Comparison of ENCODE assay signal across 8 cellular contexts in genomic region chr16:2428787-2429036, GRCh38. TPM values are rescaled to one million over a fixed set of nuclear protein-coding genes. Genes with fewer than 3 reads are reported as not detected.
DNase-seq lines count a peak whose midpoint lies in the region; ATAC-seq, FAIRE-seq and TF ChIP-seq lines count a peak whose summit lies in the region.

No MANE protein-coding gene starts in this region.

- DNase-seq in coronary artery (ENCODE audit: low spot score) (no peak), RCC 7860 (ENCODE audit: low spot score) (no peak), NCI-H69 (lab: John Stamatoyannopoulos, UW) (no peak), hepatic stellate cell (ENCODE audit: low spot score) (no peak), putamen (ENCODE audit: low spot score) (no peak)
- no peak for DNase-seq in naive thymus-derived CD4-positive, alpha-beta T cell

- peaks cover 13 to 49% (median 45%) of the 10 kb centered on the region in 10 experiments for H3K4me1 ChIP-seq in BLaER1 treated with 17β-estradiol and CSF1 and Interleukin-3, amounts not matched to agents 10 nM and 100 nM
- H3K4me1 ChIP-seq in HUES64 (ENCODE audit: insufficient read depth, low read length), result 0 out of 2 replicates have a peak, but pooled peaks cover 5% of the 10 kb centered on the region
- peaks cover 5 to 10% of the 10 kb centered on the region in 2 donors for H3K4me1 ChIP-seq in naive thymus-derived CD4-positive, alpha-beta T cell (ENCODE audit: control insufficient read depth in 2 of 2, insufficient read depth in 2 of 2, low read length in 2 of 2)

- H3K4me3 ChIP-seq in BLaER1 treated with 17β-estradiol and CSF1 and Interleukin-3, amounts not matched to agents 10 nM and 100 nM, result peak overlapping the region; percentile 77 to 96 (median 92)
- H3K4me3 ChIP-seq in HUES64 (ENCODE audit: low read length) (peak overlapping the region; percentile 77), coronary artery (peak overlapping the region; percentile 89)
- peak overlapping the region; percentile 83 for H3K4me3 ChIP-seq in naive thymus-derived CD4-positive, alpha-beta T cell (ENCODE audit: low read length)

- intact Hi-C loops in naive thymus-derived CD4-positive, alpha-beta T cell (cut with micrococcal nuclease), result loop anchor here (1.0 to 5.0 kb wide), 17 partner anchors 15 to 709 kb away; partner anchors contain the start of genes ABCA3 (in 2 of the 2), E4F1 (in 2 of the 2), RNPS1 (in 2 of the 2) and TEDC2 (in 2 of the 2)

- peak overlapping the region; percentile 80 to 93 (median 88) for H3K4me3 Mint-ChIP-seq in naive thymus-derived CD4-positive, alpha-beta T cell

- H3K27ac Mint-ChIP-seq in naive thymus-derived CD4-positive, alpha-beta T cell, result peak overlapping the region in 6 of 9 donors; percentile 37 to 88 (median 73)

- H3K4me2 ChIP-seq in BLaER1 treated with 17β-estradiol and CSF1 and Interleukin-3, amounts not matched to agents 10 nM and 100 nM, result peak overlapping the region; percentile 79 to 98 (median 94)

- H3K4me1 Mint-ChIP-seq in naive thymus-derived CD4-positive, alpha-beta T cell, result peaks cover 12 to 38% (median 19%) of the 10 kb centered on the region in 7 donors

- H3K36me3 ChIP-seq in BLaER1 treated with 17β-estradiol and CSF1 and Interleukin-3, amounts not matched to agents 10 nM and 100 nM, result peaks cover 14 to 33% (median 29%) of the 10 kb centered on the region in 11 experiments; a peak in 21 of 22 replicates
- peaks cover 31% of the 10 kb centered on the region for H3K36me3 ChIP-seq in HUES64 (ENCODE audit: insufficient read depth, low read length)
- peaks cover 0 to 5% (median 0%) of the 10 kb centered on the region in 3 experiments for H3K36me3 ChIP-seq in naive thymus-derived CD4-positive, alpha-beta T cell (ENCODE audit: control insufficient read depth in 2 of 3, insufficient read depth in 3 of 3, low read length in 3 of 3)

- H3K36me3 Mint-ChIP-seq in naive thymus-derived CD4-positive, alpha-beta T cell, result peaks cover 0 to 15% (median 4%) of the 10 kb centered on the region in 5 donors

- no peak for TF ChIP-seq CTCF in coronary artery (IDR thresholded peaks at IDR 0.05)

- no peak for ATAC-seq in naive thymus-derived CD4-positive, alpha-beta T cell

- CTCF ChIA-PET in naive thymus-derived CD4-positive, alpha-beta T cell (lab: Charles Lee), result no interaction called here

- no peaks in the 10 kb centered on the region for H3K27me3 ChIP-seq in BLaER1 treated with 17β-estradiol and CSF1 and Interleukin-3, amounts not matched to agents 10 nM and 100 nM
- no peaks in the 10 kb centered on the region for H3K27me3 ChIP-seq in HUES64 (ENCODE audit: insufficient read depth, low read length)
- H3K27me3 ChIP-seq in naive thymus-derived CD4-positive, alpha-beta T cell (ENCODE audit: control insufficient read depth in 2 of 2, insufficient read depth in 2 of 2, low read length in 2 of 2), result no peaks in the 10 kb centered on the region

- H3K27ac ChIP-seq in BLaER1 treated with 17β-estradiol and CSF1 and Interleukin-3, amounts not matched to agents 10 nM and 100 nM, result peak overlapping the region in 10 of 11 experiments; percentile 47 to 92 (median 84); a peak in 21 of 22 replicates
- H3K27ac ChIP-seq in HUES64 (ENCODE audit: low read depth, low read length) (peak overlapping the region; percentile 74), coronary artery (peak overlapping the region; percentile 52 to 76)
- peak overlapping the region; percentile 58 for H3K27ac ChIP-seq in naive thymus-derived CD4-positive, alpha-beta T cell (ENCODE audit: low read depth, low read length)

- H4K20me1 ChIP-seq in BLaER1 treated with 17β-estradiol and CSF1 and Interleukin-3, amounts not matched to agents 10 nM and 100 nM, result peaks cover 0 to 40% (median 36%) of the 10 kb centered on the region in 11 experiments; a peak in 18 of 22 replicates

- no peaks in the 10 kb centered on the region for H3K9me3 ChIP-seq in BLaER1 treated with 17β-estradiol and CSF1 and Interleukin-3, amounts not matched to agents 10 nM and 100 nM (replicated peaks in 1 of 11)
- H3K9me3 ChIP-seq in HUES64 (ENCODE audit: insufficient read depth, low read depth, low read length), result no peaks in the 10 kb centered on the region
- H3K9me3 ChIP-seq in naive thymus-derived CD4-positive, alpha-beta T cell (ENCODE audit: control insufficient read depth in 2 of 3, low read length in 3 of 3), result no peaks in the 10 kb centered on the region

- POLR2A ChIA-PET in naive thymus-derived CD4-positive, alpha-beta T cell (lab: Charles Lee), result no interaction called here

- peak overlapping the region; percentile 70 to 96 (median 92) for H3K9ac ChIP-seq in BLaER1 treated with 17β-estradiol and CSF1 and Interleukin-3, amounts not matched to agents 10 nM and 100 nM
- H3K9ac ChIP-seq in HUES64 (ENCODE audit: low read depth, low read length), result peak overlapping the region; percentile 88

- no peak for FAIRE-seq in RCC 7860 (lab: Jason Lieb, UNC)

- under 1% methylated on average over 24 of the region's 24 CpGs for WGBS in HUES64

- no peaks in the 10 kb centered on the region for H3K9me3 Mint-ChIP-seq in naive thymus-derived CD4-positive, alpha-beta T cell

- no peaks in the 10 kb centered on the region for H3K27me3 Mint-ChIP-seq in naive thymus-derived CD4-positive, alpha-beta T cell

RNA-seq across cellular contexts. Expression of gene CCNF, which starts 0.5 kb away (rescaled TPM):
- polyA plus RNA-seq in HUES64 (2013, experiment 1 of 2), result 26.0 TPM
- polyA plus RNA-seq in HUES64 (2013, experiment 2 of 2), result 27.6 TPM
- total RNA-seq in naive thymus-derived CD4-positive, alpha-beta T cell, result 10 to 100 TPM in 1 of 5 experiments, 1 to 10 TPM in 4; 2.6 to 50.1 (median 3.4) TPM
- polyA plus RNA-seq in naive thymus-derived CD4-positive, alpha-beta T cell, result 1 to 10 TPM in 1 of 2 donors, under 1 TPM in 1; 0.41 to 5.9 TPM

RNA-seq across cellular contexts. Expression of gene TEDC2, which starts 31.2 kb away (rescaled TPM):
- polyA plus RNA-seq in HUES64 (2013, experiment 1 of 2), result 38.0 TPM
- polyA plus RNA-seq in HUES64 (2013, experiment 2 of 2), result 33.7 TPM
- 10 to 100 TPM in 1 of 5 experiments, 1 to 10 TPM in 1, under 1 TPM in 2, not detected in 1; 0.32 to 16.7 (median 0.71) TPM for total RNA-seq in naive thymus-derived CD4-positive, alpha-beta T cell
- polyA plus RNA-seq in naive thymus-derived CD4-positive, alpha-beta T cell, result under 1 TPM; 0.39 to 0.84 TPM

RNA-seq across cellular contexts. Expression of gene NTN3, which starts 42.4 kb away (rescaled TPM):
- polyA plus RNA-seq in HUES64 (2013, experiment 1 of 2), result 0.15 TPM
- 0.19 TPM for polyA plus RNA-seq in HUES64 (2013, experiment 2 of 2)
- not detected for total RNA-seq in naive thymus-derived CD4-positive, alpha-beta T cell
- not detected for polyA plus RNA-seq in naive thymus-derived CD4-positive, alpha-beta T cell

RNA-seq across cellular contexts. Expression of gene TBC1D24, which starts 46.2 kb away (rescaled TPM):
- polyA plus RNA-seq in HUES64 (2013, experiment 1 of 2), result 4.2 TPM
- 7.0 TPM for polyA plus RNA-seq in HUES64 (2013, experiment 2 of 2)
- total RNA-seq in naive thymus-derived CD4-positive, alpha-beta T cell, result 10 to 100 TPM in 2 of 5 experiments, 1 to 10 TPM in 3; 5.4 to 13.5 (median 9.2) TPM
- polyA plus RNA-seq in naive thymus-derived CD4-positive, alpha-beta T cell, result 1 to 10 TPM; 1.7 to 2.5 TPM
